8 cellular contexts compared by ENCODE assay signal in genomic region chr13:113001251-113002140, GRCh38. TPM values are rescaled to one million over a fixed set of nuclear protein-coding genes. Genes with fewer than 3 reads are reported as not detected.
A peak's percentile ranks its signal among the peaks of the same experiment; 100 is the strongest.
DNase-seq lines count a peak whose midpoint lies in the region; ATAC-seq lines count a peak whose summit lies in the region.

No MANE protein-coding gene starts in this region.

- H3K27me3 ChIP-seq in naive thymus-derived CD4-positive, alpha-beta T cell (ENCODE audit: control insufficient read depth in 2 of 2, insufficient read depth in 2 of 2, low read length in 2 of 2) = no peaks in the 10 kb centered on the region

- H3K27ac ChIP-seq in cingulate gyrus (ENCODE audit: low read depth, low read length) = peak overlapping the region; percentile 54
- H3K27ac ChIP-seq in naive thymus-derived CD4-positive, alpha-beta T cell (ENCODE audit: low read depth, low read length) = no peak overlapping the region

- peaks cover 0 to 5% of the 10 kb centered on the region in 2 donors for H3K4me1 ChIP-seq in naive thymus-derived CD4-positive, alpha-beta T cell (ENCODE audit: control insufficient read depth in 2 of 2, insufficient read depth in 2 of 2, low read length in 2 of 2)

- intact Hi-C loops in naive thymus-derived CD4-positive, alpha-beta T cell (cut with micrococcal nuclease) = loop anchor here in 1 of 2 donors (2.0 kb wide), 1 partner anchor 59 kb away; no protein-coding TSS in a partner anchor

- POLR2A ChIA-PET in naive thymus-derived CD4-positive, alpha-beta T cell (lab: Charles Lee) = no interaction called here

- H3K36me3 ChIP-seq in naive thymus-derived CD4-positive, alpha-beta T cell (ENCODE audit: control insufficient read depth in 2 of 3, insufficient read depth in 3 of 3, low read length in 3 of 3) = no peaks in the 10 kb centered on the region

- ATAC-seq in naive thymus-derived CD4-positive, alpha-beta T cell = no peak
- ATAC-seq in HG02610 (IDR thresholded peaks at IDR 0.05; ENCODE audit: unreplicated experiment) (no peak), GM19324 (IDR thresholded peaks at IDR 0.05; ENCODE audit: low FRiP score, unreplicated experiment) (no peak)

- H3K4me3 ChIP-seq in naive thymus-derived CD4-positive, alpha-beta T cell (ENCODE audit: low read length) = no peak overlapping the region

- DNase-seq in COLO668 (lab: John Stamatoyannopoulos, UW; ENCODE audit: unreplicated experiment) (peak; percentile 96), NCI-H187 treated with DMSO at 0.1 percent for 48 hours (lab: John Stamatoyannopoulos, UW) (peak; percentile 95), germinal center (ENCODE audit: low spot score) (no peak), foreskin melanocyte (no peak)
- DNase-seq in naive thymus-derived CD4-positive, alpha-beta T cell = no peak

- peak overlapping the region in 9 of 10 donors; percentile 4 to 67 (median 45) for H3K4me3 Mint-ChIP-seq in naive thymus-derived CD4-positive, alpha-beta T cell

- peak overlapping the region in 1 of 9 donors; percentile 46 for H3K27ac Mint-ChIP-seq in naive thymus-derived CD4-positive, alpha-beta T cell

- H3K9me3 Mint-ChIP-seq in naive thymus-derived CD4-positive, alpha-beta T cell = peaks cover 0 to 5% (median 0%) of the 10 kb centered on the region in 11 donors

- no peaks in the 10 kb centered on the region for H3K9me3 ChIP-seq in naive thymus-derived CD4-positive, alpha-beta T cell (ENCODE audit: control insufficient read depth in 2 of 3, low read length in 3 of 3)

- peaks cover 0 to 11% (median 0%) of the 10 kb centered on the region in 5 donors for H3K36me3 Mint-ChIP-seq in naive thymus-derived CD4-positive, alpha-beta T cell

- peaks cover 4 to 36% (median 22%) of the 10 kb centered on the region in 7 donors for H3K4me1 Mint-ChIP-seq in naive thymus-derived CD4-positive, alpha-beta T cell

- CTCF ChIA-PET in naive thymus-derived CD4-positive, alpha-beta T cell (lab: Charles Lee) = no interaction called here

- H3K27me3 Mint-ChIP-seq in naive thymus-derived CD4-positive, alpha-beta T cell = peaks cover 0 to 13% (median 0%) of the 10 kb centered on the region in 5 donors

RNA-seq across cellular contexts. Expression of gene MCF2L, which starts 32.5 kb away (rescaled TPM):
- total RNA-seq in naive thymus-derived CD4-positive, alpha-beta T cell = 10 to 100 TPM in 4 of 5 experiments, under 1 TPM in 1; 0.51 to 32.6 (median 21.9) TPM
- polyA plus RNA-seq in naive thymus-derived CD4-positive, alpha-beta T cell = 1 to 10 TPM; 1.9 to 4.7 TPM

Comparison
In these comparisons a context has a peak if more than half of its experiments do, and no peak if none do; other contexts are left out.
1. DNase-seq: peak in COLO668 (single experiment) and NCI-H187 treated with DMSO at 0.1 percent for 48 hours (single experiment); none in naive thymus-derived CD4-positive, alpha-beta T cell (0 of 9), germinal center (single experiment) and foreskin melanocyte (single experiment).